8 cellular contexts compared by ENCODE assay signal in the genomic region with DNA sequence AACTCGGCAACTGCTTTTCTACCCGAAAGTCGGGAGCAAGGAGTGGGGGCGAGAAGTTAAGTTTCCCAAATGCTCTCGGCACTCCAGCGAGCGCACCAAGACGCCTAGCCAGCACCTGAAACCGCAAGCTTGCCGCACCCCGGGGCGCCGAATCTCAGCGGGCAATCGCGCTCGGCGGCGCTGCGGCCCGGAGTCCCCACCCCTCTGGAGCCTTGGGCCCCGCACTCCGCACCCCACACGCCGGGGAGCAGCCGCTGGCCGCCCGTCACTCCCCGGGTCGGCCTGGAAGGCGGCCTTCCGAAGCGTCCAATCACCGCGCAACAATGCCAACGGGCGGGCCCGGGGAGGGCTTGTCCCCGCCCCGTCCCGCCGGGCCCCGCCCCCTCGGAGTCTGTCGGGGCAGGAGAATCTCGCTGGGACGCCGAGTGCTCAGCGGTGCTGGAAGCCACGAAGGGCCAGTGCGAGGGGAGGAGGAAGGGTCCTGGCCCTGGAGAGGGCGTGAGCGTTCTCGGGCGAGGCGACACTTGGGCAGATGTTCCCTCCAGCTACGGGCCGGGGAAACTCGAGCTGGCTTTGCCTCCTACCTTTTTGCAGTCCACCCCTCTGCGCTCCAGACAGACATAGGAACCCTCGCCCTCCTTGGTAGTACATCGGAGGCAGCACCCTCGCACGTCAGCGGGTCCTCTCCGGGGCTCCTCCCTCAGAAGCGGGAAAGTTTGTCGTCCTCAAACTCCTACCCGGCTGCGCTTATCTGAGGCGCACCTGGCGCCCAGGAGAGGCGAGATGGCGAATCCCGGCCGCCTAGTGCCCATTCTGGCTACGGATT. TPM values are rescaled to one million over a fixed set of nuclear protein-coding genes. Genes with fewer than 3 reads are reported as not detected.
DNase-seq lines count a peak whose midpoint lies in the region; ATAC-seq and TF ChIP-seq lines count a peak whose summit lies in the region.

No MANE protein-coding gene starts in this region.

- peak overlapping the region; percentile 19; the same call in 1 of the 2 replicates for H2AFZ ChIP-seq in OCI-LY3 (ENCODE audit: low read depth, low read length)

- H3K36me3 Mint-ChIP-seq in activated T-cell treated with anti-CD3 and anti-CD28 coated beads, Interleukin-2, amount 50 U/mL, for 72 hours (ENCODE audit: insufficient read depth in 2 of 2): no peaks in the 10 kb centered on the region

- H3K4me1 ChIP-seq in OCI-LY3 (ENCODE audit: low read length): peaks cover 2% of the 10 kb centered on the region

- peaks cover 0 to 2% of the 10 kb centered on the region in 2 donors for H3K9me3 Mint-ChIP-seq in activated T-cell treated with anti-CD3 and anti-CD28 coated beads, Interleukin-2, amount 50 U/mL, for 72 hours

- H3K4me3 Mint-ChIP-seq in activated T-cell treated with anti-CD3 and anti-CD28 coated beads, Interleukin-2, amount 50 U/mL, for 72 hours: peak overlapping the region; percentile 71 to 74

- no peak overlapping the region for H3K27ac Mint-ChIP-seq in activated T-cell treated with anti-CD3 and anti-CD28 coated beads, Interleukin-2, amount 50 U/mL, for 72 hours

- TF ChIP-seq CTCF in OCI-LY3 (IDR thresholded peaks at IDR 0.05; ENCODE audit: low read depth, low read length): no peak

- peak overlapping the region; percentile 79 for H3K4me2 ChIP-seq in OCI-LY3 (ENCODE audit: low read length)

- H3K9me3 ChIP-seq in OCI-LY3 (ENCODE audit: insufficient read depth, low read length): no peaks in the 10 kb centered on the region

- H3K36me3 ChIP-seq in OCI-LY3 (replicated peaks; ENCODE audit: low read depth, low read length): no peaks in the 10 kb centered on the region

- peaks cover 40% of the 10 kb centered on the region for H3K27me3 ChIP-seq in OCI-LY3 (ENCODE audit: low read depth, low read length)

- peak; percentile 97 for DNase-seq in COLO668 (lab: John Stamatoyannopoulos, UW; ENCODE audit: unreplicated experiment)
- peak; percentile 77 for DNase-seq in HT1080 (ENCODE audit: low read depth)
- peak; percentile 86 to 87 for DNase-seq in activated T-cell treated with anti-CD3 and anti-CD28 coated beads, Interleukin-2, amount 50 U/mL, for 72 hours
- peak; percentile 77 for DNase-seq in fibroblast of gingiva (ENCODE audit: low read depth)
- DNase-seq in myocyte (ENCODE audit: low read depth): peak; percentile 94
- DNase-seq in stimulated activated CD8-positive, alpha-beta memory T cell treated with anti-CD3 and anti-CD28 coated beads, Interleukin-7, amount 100 ng/mL, for 4 hours (ENCODE audit: low read depth in 2 of 2): peak; percentile 17 to 44

- H3K4me3 ChIP-seq in OCI-LY3 (ENCODE audit: low read length): peak overlapping the region; percentile 77

- H4K20me1 ChIP-seq in OCI-LY3 (ENCODE audit: insufficient read depth, low read length): no peaks in the 10 kb centered on the region

- peaks cover 76% of the 10 kb centered on the region for H3K27me3 Mint-ChIP-seq in activated T-cell treated with anti-CD3 and anti-CD28 coated beads, Interleukin-2, amount 50 U/mL, for 72 hours (ENCODE audit: low read depth)

- H3K79me2 ChIP-seq in OCI-LY3 (ENCODE audit: low read length): no peaks in the 10 kb centered on the region

- peak; percentile 93 for ATAC-seq in GM21423 (IDR thresholded peaks at IDR 0.05; ENCODE audit: unreplicated experiment)
- peak; percentile 93 to 95 for ATAC-seq in activated T-cell treated with anti-CD3 and anti-CD28 coated beads, Interleukin-2, amount 50 U/mL, for 72 hours (replicated peaks in 1 of 2)

- no peak overlapping the region for H3K27ac ChIP-seq in OCI-LY3 (ENCODE audit: low read length)

- peaks cover 7% of the 10 kb centered on the region for H3K4me1 Mint-ChIP-seq in activated T-cell treated with anti-CD3 and anti-CD28 coated beads, Interleukin-2, amount 50 U/mL, for 72 hours (ENCODE audit: low read depth)

- peak overlapping the region; percentile 27; the same call in 1 of the 2 replicates for H3K9ac ChIP-seq in OCI-LY3 (ENCODE audit: low read length)

RNA-seq across cellular contexts. Expression of gene ZBTB7C, which starts 1.1 kb away (rescaled TPM):
- total RNA-seq in HT1080 (2014; rRNA removed; shearing (Covaris generic)): 0.05 TPM in 1 of 2 replicates, not detected in the other
- polyA plus RNA-seq in HT1080 (2015; cell fraction: cytosol; rRNA removed): 0.02 and 0.08 TPM in 2 replicates
- polyA plus RNA-seq in HT1080 (2015; cell fraction: nucleus; rRNA removed): 0.02 TPM in 1 of 2 replicates, not detected in the other
- under 1 TPM in 1 of 2 donors, not detected in 1; 0.05 TPM for total RNA-seq in activated T-cell treated with anti-CD3 and anti-CD28 coated beads, Interleukin-2, amount 50 U/mL, for 72 hours
- 16.4 and 26.6 TPM in 2 replicates for total RNA-seq in myocyte
- polyA plus RNA-seq in myocyte (2012): 8.0 TPM

Comparison
In these comparisons a context has a peak if more than half of its experiments do, and no peak if none do; other contexts are left out.
1. DNase-seq: peak in every context shown above with its lines; median percentile 97 in COLO668; 94 in myocyte; 86 in activated T-cell treated with anti-CD3 and anti-CD28 coated beads, Interleukin-2, amount 50 U/mL, for 72 hours; 77 in HT1080; 77 in fibroblast of gingiva; 30 in stimulated activated CD8-positive, alpha-beta memory T cell treated with anti-CD3 and anti-CD28 coated beads, Interleukin-7, amount 100 ng/mL, for 4 hours.
2. RNA of gene ZBTB7C, which starts 1.1 kb away (total RNA-seq): 16.4 to 26.6 TPM in myocyte; 0.05 TPM in HT1080 and 0.05 TPM in activated T-cell treated with anti-CD3 and anti-CD28 coated beads, Interleukin-2, amount 50 U/mL, for 72 hours; every median in the first group is over 10 times any median in the second.